Comparison of ENCODE assay signal across 9 cellular contexts in the genomic region with DNA sequence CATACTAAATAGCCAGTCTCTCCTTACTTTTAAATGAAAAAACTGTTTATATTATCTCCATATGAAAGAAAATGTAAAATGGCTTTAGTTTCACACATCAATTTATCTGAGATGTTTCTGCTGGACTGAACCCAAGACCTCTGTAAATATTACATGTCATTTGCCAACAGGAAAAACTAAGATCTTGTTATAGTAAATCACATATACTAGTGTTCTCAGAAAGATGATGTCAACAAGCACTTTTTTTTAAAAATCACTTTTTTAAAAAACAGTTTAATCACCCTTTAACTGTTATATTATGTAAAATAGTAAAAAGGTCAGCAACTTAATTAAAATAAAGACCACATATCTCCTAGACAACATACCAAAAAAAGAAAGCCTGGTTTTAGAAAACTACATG. TPM values are rescaled to one million over a fixed set of nuclear protein-coding genes. Genes with fewer than 3 reads are reported as not detected.
A peak's percentile ranks its signal among the peaks of the same experiment; 100 is the strongest.
DNase-seq lines count a peak whose midpoint lies in the region; ATAC-seq and TF ChIP-seq lines count a peak whose summit lies in the region.
"Had no signal": no experiment of that assay in that cellular context is flagged by ENCODE, and none has a peak within 500 bp of the region (broad histone marks: within the 10 kb centered on the region; RNA-seq: fewer than 3 reads in every experiment).

No MANE protein-coding gene starts in this region.

- no peak for ATAC-seq in T-helper 17 cell
- ATAC-seq in stimulated activated memory B cell treated with anti-CD40 and anti-IgM and Interleukin-4, amounts not matched to agents 10 μg/mL and 1 μg/mL and 100 μg/mL, for 72 hours: no peak
- ATAC-seq in HG02938 (IDR thresholded peaks at IDR 0.05; ENCODE audit: unreplicated experiment): no peak

- H3K4me1 Mint-ChIP-seq in T-helper 2 cell treated with Interferon-gamma antibody and Interleukin-4, amounts not matched to agents 5 μg/mL and 100 μg/mL, for 36 hours (ENCODE audit: low read depth): peaks cover 56% of the 10 kb centered on the region
- H3K4me1 Mint-ChIP-seq in T-helper 17 cell: peaks cover 52% of the 10 kb centered on the region
- H3K4me1 Mint-ChIP-seq in stimulated activated memory B cell treated with anti-CD40 and anti-IgM and Interleukin-4, amounts not matched to agents 10 μg/mL and 1 μg/mL and 100 μg/mL, for 72 hours: peaks cover 48% of the 10 kb centered on the region

- no peaks in the 10 kb centered on the region for H3K27me3 ChIP-seq in fibroblast of lung (ENCODE audit: control insufficient read depth, insufficient read depth, low read length)

- H3K4me3 ChIP-seq in fibroblast of lung (replicated peaks in 1 of 4; ENCODE audit: control extremely low read depth in 1 of 4, insufficient read depth in 1 of 4, low read depth in 3 of 4, low read length in 4 of 4): peak overlapping the region in 2 of 4 experiments; percentile 3 to 5

- H3K27ac ChIP-seq in fibroblast of lung (ENCODE audit: insufficient read depth, low read length): peak overlapping the region; percentile 87

- peak overlapping the region; percentile 97 for H3K27ac Mint-ChIP-seq in T-helper 2 cell treated with Interferon-gamma antibody and Interleukin-4, amounts not matched to agents 5 μg/mL and 100 μg/mL, for 36 hours
- peak overlapping the region; percentile 88 for H3K27ac Mint-ChIP-seq in T-helper 17 cell
- H3K27ac Mint-ChIP-seq in stimulated activated memory B cell treated with anti-CD40 and anti-IgM and Interleukin-4, amounts not matched to agents 10 μg/mL and 1 μg/mL and 100 μg/mL, for 72 hours: peak overlapping the region; percentile 94

- no peak for TF ChIP-seq CTCF in fibroblast of lung (conservative IDR thresholded peaks at IDR 0.05 in 1 of 2, IDR thresholded peaks at IDR 0.05 in 1 of 2; ENCODE audit: low read depth in 1 of 2, low read length in 2 of 2)

- no peak for DNase-seq in T-helper 2 cell treated with Interferon-gamma antibody and Interleukin-4, amounts not matched to agents 5 μg/mL and 100 μg/mL, for 36 hours (ENCODE audit: low spot score)
- DNase-seq in T-helper 2 cell (no peak), T-helper 17 cell (no peak), fibroblast of lung (ENCODE audit: low read depth in 2 of 2) (peak; percentile 25 to 69), middle frontal gyrus (ENCODE audit: extremely low spot score, low spot score) (no peak), NCI-H128 (lab: John Stamatoyannopoulos, UW; ENCODE audit: unreplicated experiment) (no peak)
- DNase-seq: occipital lobe had no signal

- no peaks in the 10 kb centered on the region for H3K9me3 Mint-ChIP-seq in T-helper 2 cell treated with Interferon-gamma antibody and Interleukin-4, amounts not matched to agents 5 μg/mL and 100 μg/mL, for 36 hours
- H3K9me3 Mint-ChIP-seq in stimulated activated memory B cell treated with anti-CD40 and anti-IgM and Interleukin-4, amounts not matched to agents 10 μg/mL and 1 μg/mL and 100 μg/mL, for 72 hours: no peaks in the 10 kb centered on the region

- peaks cover 10% of the 10 kb centered on the region for H3K4me1 ChIP-seq in fibroblast of lung (ENCODE audit: control insufficient read depth, extremely low read depth, insufficient read depth, low read length)

- no peaks in the 10 kb centered on the region for H3K36me3 ChIP-seq in fibroblast of lung (ENCODE audit: control insufficient read depth, insufficient read depth, low read length)

- H3K9ac ChIP-seq in fibroblast of lung (ENCODE audit: insufficient read depth, low read length): no peak overlapping the region

- no peaks in the 10 kb centered on the region for H4K20me1 ChIP-seq in fibroblast of lung (ENCODE audit: control insufficient read depth, extremely low read depth, insufficient read depth, low read length)

- H2AFZ ChIP-seq in fibroblast of lung (ENCODE audit: low read length): no peak overlapping the region

- peak overlapping the region; percentile 68 for H3K4me2 ChIP-seq in fibroblast of lung (ENCODE audit: extremely low read depth, insufficient read depth, low read length)

- peaks cover 42% of the 10 kb centered on the region for H3K36me3 Mint-ChIP-seq in T-helper 2 cell treated with Interferon-gamma antibody and Interleukin-4, amounts not matched to agents 5 μg/mL and 100 μg/mL, for 36 hours (ENCODE audit: low read depth)
- peaks cover 14% of the 10 kb centered on the region for H3K36me3 Mint-ChIP-seq in T-helper 17 cell (ENCODE audit: low read depth)
- peaks cover 38% of the 10 kb centered on the region for H3K36me3 Mint-ChIP-seq in stimulated activated memory B cell treated with anti-CD40 and anti-IgM and Interleukin-4, amounts not matched to agents 10 μg/mL and 1 μg/mL and 100 μg/mL, for 72 hours

- peaks cover 3% of the 10 kb centered on the region for H3K79me2 ChIP-seq in fibroblast of lung (ENCODE audit: control insufficient read depth, insufficient read depth, low read length)

- peak overlapping the region; percentile 79 for H3K4me3 Mint-ChIP-seq in T-helper 2 cell treated with Interferon-gamma antibody and Interleukin-4, amounts not matched to agents 5 μg/mL and 100 μg/mL, for 36 hours
- H3K4me3 Mint-ChIP-seq in T-helper 17 cell: peak overlapping the region; percentile 85
- H3K4me3 Mint-ChIP-seq in stimulated activated memory B cell treated with anti-CD40 and anti-IgM and Interleukin-4, amounts not matched to agents 10 μg/mL and 1 μg/mL and 100 μg/mL, for 72 hours: no peak overlapping the region

- H3K27me3 Mint-ChIP-seq in T-helper 2 cell treated with Interferon-gamma antibody and Interleukin-4, amounts not matched to agents 5 μg/mL and 100 μg/mL, for 36 hours (ENCODE audit: low read depth): no peaks in the 10 kb centered on the region
- no peaks in the 10 kb centered on the region for H3K27me3 Mint-ChIP-seq in T-helper 17 cell
- no peaks in the 10 kb centered on the region for H3K27me3 Mint-ChIP-seq in stimulated activated memory B cell treated with anti-CD40 and anti-IgM and Interleukin-4, amounts not matched to agents 10 μg/mL and 1 μg/mL and 100 μg/mL, for 72 hours

- H3K9me3 ChIP-seq in T-helper 17 cell (ENCODE audit: control insufficient read depth, low read length, poor library complexity, severe bottlenecking) (no peaks in the 10 kb centered on the region), fibroblast of lung (ENCODE audit: control insufficient read depth, insufficient read depth, low read depth, low read length) (no peaks in the 10 kb centered on the region)

RNA-seq across cellular contexts. Expression of a gene that starts 46.3 kb away (rescaled TPM):
- total RNA-seq in T-helper 17 cell (10 to 100 TPM; 72.8 to 74.8 TPM), fibroblast of lung (23.6 and 24.1 TPM in 2 replicates)
- 18.7 and 23.7 TPM in 2 replicates for polyA plus RNA-seq in fibroblast of lung
- polyA plus RNA-seq in fibroblast of lung (2012): 15.6 and 18.9 TPM in 2 replicates
- 3.3 and 7.7 TPM in 2 replicates for polyA minus RNA-seq in fibroblast of lung (ENCODE audit: low replicate concordance)

Comparison
In these comparisons a context has a peak if more than half of its experiments do, and no peak if none do; other contexts are left out.
1. DNase-seq: peak in fibroblast of lung (2 of 2); none in T-helper 2 cell treated with Interferon-gamma antibody and Interleukin-4, amounts not matched to agents 5 μg/mL and 100 μg/mL, for 36 hours (single experiment), T-helper 2 cell (0 of 5), T-helper 17 cell (0 of 3), middle frontal gyrus (single experiment) and NCI-H128 (single experiment).
2. Peak in every context shown above with its lines, with median percentiles within 50 percentile points of each other: H3K27ac Mint-ChIP-seq.